16 cellular contexts compared by ENCODE assay signal in the genomic region with DNA sequence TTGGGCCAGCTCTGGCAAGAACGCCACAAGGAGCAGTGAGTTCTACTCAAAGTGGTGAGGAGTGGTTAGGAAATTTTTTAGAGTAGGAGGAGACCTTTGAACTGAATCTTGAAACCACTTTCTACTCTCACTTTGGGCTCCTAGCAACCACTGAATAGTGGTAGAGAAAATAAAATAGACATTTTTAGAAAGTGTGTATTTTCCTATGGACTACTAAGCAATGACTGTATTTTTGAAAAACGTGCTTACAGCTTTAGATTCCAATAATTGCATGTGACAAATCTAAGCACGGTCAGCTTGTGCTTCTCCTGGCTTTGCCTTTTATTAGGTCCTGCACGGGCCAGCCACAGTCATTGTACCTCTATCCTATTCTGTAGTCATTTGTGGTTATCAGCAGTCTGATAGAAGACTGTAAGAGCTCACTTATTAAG. TPM values are rescaled to one million over a fixed set of nuclear protein-coding genes. Genes with fewer than 3 reads are reported as not detected.
DNase-seq lines count a peak whose midpoint lies in the region; ATAC-seq and TF ChIP-seq lines count a peak whose summit lies in the region.
"Had no signal": no experiment of that assay in that cellular context is flagged by ENCODE, and none has a peak within 500 bp of the region (broad histone marks: within the 10 kb centered on the region; RNA-seq: fewer than 3 reads in every experiment).

No MANE protein-coding gene starts in this region.

- H3K27me3 ChIP-seq in right atrium auricular region: no peaks in the 10 kb centered on the region
- H3K27me3 ChIP-seq in aorta (ENCODE audit: control insufficient read depth in 1 of 2, insufficient read depth in 2 of 2, low read length in 1 of 2): no peaks in the 10 kb centered on the region
- H3K27me3 ChIP-seq in H7 (ENCODE audit: control insufficient read depth, insufficient read depth, low read length): no peaks in the 10 kb centered on the region
- H3K27me3 ChIP-seq in vagina: no peaks in the 10 kb centered on the region
- H3K27me3 ChIP-seq: dorsolateral prefrontal cortex had no signal

- peaks cover 0 to 84% of the 10 kb centered on the region in 2 donors for H3K4me1 ChIP-seq in right atrium auricular region
- peaks cover 0 to 13% of the 10 kb centered on the region in 2 donors for H3K4me1 ChIP-seq in aorta (ENCODE audit: control insufficient read depth in 1 of 2, insufficient read depth in 2 of 2, low read length in 2 of 2)
- peaks cover 22% of the 10 kb centered on the region for H3K4me1 ChIP-seq in vagina

- H3K27ac Mint-ChIP-seq in dendritic cell treated with granulocyte-macrophage colony-stimulating factor and Interleukin-4, amounts not matched to agents 40 ng/mL and 50 ng/mL, for 4 days: peak overlapping the region; percentile 100

- H3K27me3 Mint-ChIP-seq in dendritic cell treated with granulocyte-macrophage colony-stimulating factor and Interleukin-4, amounts not matched to agents 40 ng/mL and 50 ng/mL, for 4 days: no peaks in the 10 kb centered on the region

- H3K9me3 Mint-ChIP-seq in dendritic cell treated with granulocyte-macrophage colony-stimulating factor and Interleukin-4, amounts not matched to agents 40 ng/mL and 50 ng/mL, for 4 days: no peaks in the 10 kb centered on the region

- ATAC-seq in Right ventricle myocardium inferior (no peak), HG03025 (IDR thresholded peaks at IDR 0.05; ENCODE audit: low FRiP score, unreplicated experiment) (peak; percentile 57), aorta (ENCODE audit: low FRiP score) (no peak)

- H3K4me3 ChIP-seq in right atrium auricular region (no peak overlapping the region), aorta (ENCODE audit: low read length in 2 of 2) (no peak overlapping the region), H7 (ENCODE audit: insufficient read depth, low read depth, low read length) (no peak overlapping the region), vagina (no peak overlapping the region)
- H3K4me3 ChIP-seq: dorsolateral prefrontal cortex had no signal

- intact Hi-C loops in Right ventricle myocardium inferior (cut with DNase I) (no loop called here), aorta (cut with DNase I) (no loop called here), vagina (cut with DNase I) (no loop called here)
- intact Hi-C loops in dendritic cell treated with granulocyte-macrophage colony-stimulating factor and Interleukin-4, amounts not matched to agents 40 ng/mL and 50 ng/mL, for 4 days (cut with micrococcal nuclease): no loop called here

- H3K36me3 Mint-ChIP-seq in dendritic cell treated with granulocyte-macrophage colony-stimulating factor and Interleukin-4, amounts not matched to agents 40 ng/mL and 50 ng/mL, for 4 days (ENCODE audit: low read depth): no peaks in the 10 kb centered on the region

- H3K4me1 Mint-ChIP-seq in dendritic cell treated with granulocyte-macrophage colony-stimulating factor and Interleukin-4, amounts not matched to agents 40 ng/mL and 50 ng/mL, for 4 days (ENCODE audit: low read depth): peaks cover 86% of the 10 kb centered on the region

- no peak for TF ChIP-seq POLR2A in vagina (IDR thresholded peaks at IDR 0.05)

- 5 to 11% methylated on average over 4 of the region's 4 CpGs for WGBS in aorta, 2 donors

- H3K9me3 ChIP-seq in right atrium auricular region (no peaks in the 10 kb centered on the region), aorta (ENCODE audit: control insufficient read depth, low read length) (no peaks in the 10 kb centered on the region), vagina (no peaks in the 10 kb centered on the region)

- H3K27ac ChIP-seq in right atrium auricular region: peak overlapping the region; percentile 73
- H3K27ac ChIP-seq in aorta (ENCODE audit: low read depth in 1 of 2, low read length in 2 of 2): peak overlapping the region; percentile 58 to 59
- H3K27ac ChIP-seq in vagina: no peak overlapping the region

- DNase-seq in right atrium auricular region (ENCODE audit: low spot score): no peak
- DNase-seq in Right ventricle myocardium inferior (ENCODE audit: missing footprints): no peak
- DNase-seq in aorta: no peak
- no peak for DNase-seq in H7
- no peak for DNase-seq in vagina (ENCODE audit: extremely low spot score in 2 of 2)
- DNase-seq in activated naive CD4-positive, alpha-beta T cell treated with anti-CD3 and anti-CD28 coated beads, Interleukin-2, amount 50 U/mL, for 16 hours: no peak
- DNase-seq: dorsolateral prefrontal cortex; hippocampal formation; NCI-H524; stimulated activated CD4-positive, alpha-beta T cell treated with anti-CD3 and anti-CD28 coated beads, Interleukin-2, amount 100 ng/mL, for 24 hours had no signal

- TF ChIP-seq CTCF in right atrium auricular region (IDR thresholded peaks at IDR 0.05) (no peak), vagina (IDR thresholded peaks at IDR 0.05) (no peak)

- no peak overlapping the region for H3K4me3 Mint-ChIP-seq in dendritic cell treated with granulocyte-macrophage colony-stimulating factor and Interleukin-4, amounts not matched to agents 40 ng/mL and 50 ng/mL, for 4 days

- H3K36me3 ChIP-seq in right atrium auricular region (no peaks in the 10 kb centered on the region), aorta (ENCODE audit: control insufficient read depth in 1 of 2, insufficient read depth in 2 of 2, low read length in 1 of 2) (no peaks in the 10 kb centered on the region), H7 (replicated peaks; ENCODE audit: control insufficient read depth, insufficient read depth, low read length) (no peaks in the 10 kb centered on the region), vagina (no peaks in the 10 kb centered on the region)

RNA-seq across cellular contexts. Expression of gene IFNGR1, which starts 8.7 kb away (rescaled TPM):
- 100 to 1,000 TPM; 111 to 143 TPM for total RNA-seq in right atrium auricular region
- total RNA-seq in Right ventricle myocardium inferior: 103 TPM
- total RNA-seq in aorta: 10 to 100 TPM; 64.4 to 82.8 TPM
- polyA plus RNA-seq in aorta: 10 to 100 TPM; 46.1 to 59.5 TPM
- 21.8 and 24.7 TPM in 2 replicates for total RNA-seq in H7 (2014; rRNA removed; shearing (Covaris generic))
- total RNA-seq in vagina: 76.6 TPM

RNA-seq across cellular contexts. Expression of gene IL22RA2, which starts 54.4 kb away (rescaled TPM):
- total RNA-seq in right atrium auricular region (not detected), Right ventricle myocardium inferior (not detected), aorta (not detected), vagina (not detected)
- not detected for polyA plus RNA-seq in aorta
- total RNA-seq in H7 (2014; rRNA removed; shearing (Covaris generic)): not detected in 2 replicates
- total RNA-seq: dorsolateral prefrontal cortex; myocyte; T-helper 2 cell treated with Interferon-gamma antibody and Interleukin-4, amounts not matched to agents 100 ng/mL and 5 ng/mL, for 36 hours; urinary bladder had no signal
- polyA plus RNA-seq: AG04450, urinary bladder had no signal
